In the genomic region with DNA sequence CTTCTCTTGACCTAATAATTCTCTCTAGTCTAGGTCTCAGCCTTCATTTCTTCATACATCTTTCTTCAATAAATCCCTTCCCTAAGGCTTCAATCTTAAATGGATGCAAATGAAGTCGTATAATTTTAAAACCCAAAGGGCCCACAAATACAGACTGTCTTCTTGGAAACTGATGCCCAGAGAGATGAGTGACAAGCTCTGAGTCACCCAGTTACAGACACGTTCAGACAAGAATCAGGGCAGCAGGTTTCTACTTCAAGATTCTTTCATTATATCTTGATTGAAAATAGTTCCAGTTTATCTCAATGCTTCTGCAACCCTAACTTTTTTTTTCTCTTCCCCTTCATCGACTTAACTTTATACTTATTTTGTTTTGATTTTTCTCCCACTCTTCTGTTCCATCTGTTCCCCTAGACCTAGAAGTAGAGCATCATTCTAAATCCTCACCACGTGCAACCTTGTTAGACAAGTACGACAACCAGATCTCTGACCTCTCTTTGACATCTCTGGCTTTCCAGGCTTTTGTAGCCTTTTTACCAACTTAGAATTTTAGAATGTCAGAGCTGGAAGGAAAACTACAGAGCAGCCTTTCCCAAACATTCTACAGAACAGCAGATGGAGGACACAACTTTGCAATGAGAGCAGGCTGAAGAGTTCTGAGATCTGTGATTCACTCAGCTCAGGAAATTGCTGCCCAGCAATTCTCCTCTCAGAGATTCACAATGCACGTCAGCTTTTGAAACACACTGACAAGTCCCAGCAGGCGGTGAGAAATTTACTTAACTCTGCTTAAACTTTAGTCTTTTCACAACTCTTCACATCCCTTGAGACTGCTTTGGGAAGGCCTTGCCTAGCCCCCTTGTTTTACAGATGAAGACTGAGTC, we compare ENCODE assay signal across 17 cellular contexts. TPM values are rescaled to one million over a fixed set of nuclear protein-coding genes. Genes with fewer than 3 reads are reported as not detected.
DNase-seq lines count a peak whose midpoint lies in the region; ATAC-seq, FAIRE-seq and TF ChIP-seq lines count a peak whose summit lies in the region.
"Had no signal": no experiment of that assay in that cellular context is flagged by ENCODE, and none has a peak within 500 bp of the region (broad histone marks: within the 10 kb centered on the region; RNA-seq: fewer than 3 reads in every experiment).

No MANE protein-coding gene starts in this region.

- no peak overlapping the region for H3K4me3 ChIP-seq in breast epithelium
- no peak overlapping the region for H3K4me3 ChIP-seq in urinary bladder (ENCODE audit: low read depth, low read length)
- H3K4me3 ChIP-seq: BLaER1 had no signal

- peak; percentile 79 for ATAC-seq in esophagus mucosa

- H3K36me3 ChIP-seq in breast epithelium (no peaks in the 10 kb centered on the region), urinary bladder (ENCODE audit: insufficient read depth) (no peaks in the 10 kb centered on the region)
- H3K36me3 ChIP-seq: BLaER1 had no signal

- H3K4me3 Mint-ChIP-seq in MCF 10A (ENCODE audit: unreplicated experiment): peak overlapping the region; percentile 51
- no peak overlapping the region for H3K4me3 Mint-ChIP-seq in endothelial cell (ENCODE audit: unreplicated experiment)
- H3K4me3 Mint-ChIP-seq: activated naive CD8-positive, alpha-beta T cell treated with anti-CD3 and anti-CD28 coated beads, Interleukin-2, amount 10 ng/mL, durations not matched to agents 7 days and 5 days; dendritic cell treated with granulocyte-macrophage colony-stimulating factor and Interleukin-4, amounts not matched to agents 40 ng/mL and 50 ng/mL, for 4 days had no signal

- H3K9me3 Mint-ChIP-seq in MCF 10A (ENCODE audit: unreplicated experiment) (no peaks in the 10 kb centered on the region), endothelial cell (ENCODE audit: unreplicated experiment) (no peaks in the 10 kb centered on the region)
- H3K9me3 Mint-ChIP-seq: activated naive CD8-positive, alpha-beta T cell treated with anti-CD3 and anti-CD28 coated beads, Interleukin-2, amount 10 ng/mL, durations not matched to agents 7 days and 5 days; dendritic cell treated with granulocyte-macrophage colony-stimulating factor and Interleukin-4, amounts not matched to agents 40 ng/mL and 50 ng/mL, for 4 days had no signal

- H3K9me3 ChIP-seq in breast epithelium: no peaks in the 10 kb centered on the region
- H3K9me3 ChIP-seq: BLaER1 had no signal

- H3K27me3 ChIP-seq in breast epithelium: no peaks in the 10 kb centered on the region
- H3K27me3 ChIP-seq: BLaER1 had no signal

- TF ChIP-seq CTCF in MCF 10A (IDR thresholded peaks at IDR 0.05; ENCODE audit: unreplicated experiment) (no peak), breast epithelium (IDR thresholded peaks at IDR 0.05) (no peak), endothelial cell (IDR thresholded peaks at IDR 0.05; ENCODE audit: unreplicated experiment) (no peak)

- TSS peak; percentile 63 for BruUV-seq in MCF 10A (replicated peaks; lab: Mats Ljungman, UMichigan)

- peaks cover 7% of the 10 kb centered on the region for H3K36me3 Mint-ChIP-seq in MCF 10A (ENCODE audit: insufficient read depth, unreplicated experiment)
- no peaks in the 10 kb centered on the region for H3K36me3 Mint-ChIP-seq in endothelial cell (ENCODE audit: low read depth, unreplicated experiment)
- H3K36me3 Mint-ChIP-seq: activated naive CD8-positive, alpha-beta T cell treated with anti-CD3 and anti-CD28 coated beads, Interleukin-2, amount 10 ng/mL, durations not matched to agents 7 days and 5 days had no signal

- intact Hi-C loops in MCF 10A (cut with micrococcal nuclease) (no loop called here), breast epithelium (cut with DNase I; ENCODE audit: low total_unique reads) (no loop called here)

- FAIRE-seq in RCC 7860 (lab: Jason Lieb, UNC): peak; percentile 47
- FAIRE-seq: kidney had no signal

- H3K4me1 Mint-ChIP-seq in MCF 10A (ENCODE audit: insufficient read depth, unreplicated experiment) (peaks cover 38% of the 10 kb centered on the region), endothelial cell (ENCODE audit: unreplicated experiment) (peaks cover 8% of the 10 kb centered on the region)

- 69% methylated on average over 7 of the region's 7 CpGs for WGBS in urinary bladder

- H3K27ac Mint-ChIP-seq in MCF 10A (ENCODE audit: low read depth, unreplicated experiment) (peak overlapping the region; percentile 74), endothelial cell (ENCODE audit: unreplicated experiment) (no peak overlapping the region)
- H3K27ac Mint-ChIP-seq: activated naive CD8-positive, alpha-beta T cell treated with anti-CD3 and anti-CD28 coated beads, Interleukin-2, amount 10 ng/mL, durations not matched to agents 7 days and 5 days; dendritic cell treated with granulocyte-macrophage colony-stimulating factor and Interleukin-4, amounts not matched to agents 40 ng/mL and 50 ng/mL, for 4 days had no signal

- CTCF ChIA-PET in MCF 10A (lab: Yijun Ruan, JAX): interaction anchor here (0.6 to 6.6 kb wide), 11 partner anchors 9 to 65 kb away, joined by 3 to 53 read pairs (median 4); partner anchors contain the start of genes ECT2 and NCEH1

- TF ChIP-seq POLR2A in breast epithelium (IDR thresholded peaks at IDR 0.05): no peak

- POLR2A ChIA-PET in MCF 10A (lab: Yijun Ruan, JAX): interaction anchor here (0.5 to 4.3 kb wide), 12 partner anchors 8 to 942 kb away, joined by 3 to 62 read pairs (median 7); partner anchors contain the start of genes ECT2 and NCEH1

- no peaks in the 10 kb centered on the region for H3K4me1 ChIP-seq in breast epithelium
- H3K4me1 ChIP-seq in urinary bladder (ENCODE audit: insufficient read depth): no peaks in the 10 kb centered on the region
- H3K4me1 ChIP-seq: BLaER1 had no signal

- H3K27ac ChIP-seq in breast epithelium (no peak overlapping the region), urinary bladder (ENCODE audit: low read depth) (peak overlapping the region; percentile 48)
- H3K27ac ChIP-seq: BLaER1, HL-60 had no signal

- DNase-seq in MCF 10A (ENCODE audit: unreplicated experiment): peak; percentile 85
- DNase-seq in breast epithelium (ENCODE audit: low spot score in 2 of 2): no peak
- no peak for DNase-seq in RCC 7860 (ENCODE audit: low spot score)
- DNase-seq in NCI-H1417 treated with DMSO at 0.1 percent for 48 hours (lab: John Stamatoyannopoulos, UW): no peak
- DNase-seq in stimulated activated CD4-positive, alpha-beta T cell treated with anti-CD3 and anti-CD28 coated beads, Interleukin-4, amount 100 ng/mL, for 1 hour: no peak
- DNase-seq in endothelial cell (ENCODE audit: low spot score): no peak
- DNase-seq: activated naive CD8-positive, alpha-beta T cell treated with anti-CD3 and anti-CD28 coated beads, Interleukin-2, amount 10 ng/mL, durations not matched to agents 7 days and 5 days; DND-41; H7; kidney; NCI-H2227 treated with DMSO at 0.1 percent for 48 hours; stimulated activated CD4-positive, alpha-beta T cell treated with anti-CD3 and anti-CD28 coated beads, Interleukin-1b, Interleukin-23, amount 100 ng/mL, for 48 hours had no signal

- H3K27me3 Mint-ChIP-seq in MCF 10A (ENCODE audit: insufficient read depth, unreplicated experiment): no peaks in the 10 kb centered on the region
- H3K27me3 Mint-ChIP-seq in endothelial cell (ENCODE audit: unreplicated experiment): peaks cover 3% of the 10 kb centered on the region
- H3K27me3 Mint-ChIP-seq: activated naive CD8-positive, alpha-beta T cell treated with anti-CD3 and anti-CD28 coated beads, Interleukin-2, amount 10 ng/mL, durations not matched to agents 7 days and 5 days; dendritic cell treated with granulocyte-macrophage colony-stimulating factor and Interleukin-4, amounts not matched to agents 40 ng/mL and 50 ng/mL, for 4 days had no signal

RNA-seq across cellular contexts. Expression of gene NCEH1, which starts 25.3 kb away (rescaled TPM):
- 27.8 and 28.8 TPM in 2 replicates for total RNA-seq in MCF 10A (2022)
- 10 to 100 TPM in 2 of 3 donors, 1 to 10 TPM in 1; 8.5 to 23.9 (median 10.4) TPM for total RNA-seq in breast epithelium
- total RNA-seq in esophagus mucosa: 5.3 TPM
- total RNA-seq in urinary bladder: 8.9 TPM
- polyA plus RNA-seq in urinary bladder: 2.8 TPM
- total RNA-seq in endothelial cell (ENCODE audit: unreplicated experiment): 6.6 TPM
